In genomic region chr1:172406968-172407367, GRCh38 we compare ENCODE assay signal across 10 cellular contexts. TPM values are rescaled to one million over a fixed set of nuclear protein-coding genes. Genes with fewer than 3 reads are reported as not detected.
"Had no signal": no experiment of that assay in that cellular context is flagged by ENCODE, and none has a peak within 500 bp of the region (broad histone marks: within the 10 kb centered on the region; RNA-seq: fewer than 3 reads in every experiment).

No MANE protein-coding gene starts in this region.

- H2AFZ ChIP-seq: GM23338 had no signal

- H3K4me3 Mint-ChIP-seq: GM23338, H9 had no signal

- H3K4me3 ChIP-seq: GM23338, K562 had no signal

- H3K27ac Mint-ChIP-seq: GM23338, H9 had no signal

- ATAC-seq: GM23338, K562 had no signal

- H3K4me2 ChIP-seq: GM23338 had no signal

- FAIRE-seq: H1, H54, HTR-8/SVneo, K562 had no signal

- H3K9me3 Mint-ChIP-seq: GM23338, H9 had no signal

- DNase-seq: H9, HCEC 1CT, IMR-90, KG1 had no signal

RNA-seq across cellular contexts. Expression of gene C1orf105, which starts 13.5 kb away (rescaled TPM):
- total RNA-seq: GM23338, H1, H9, HT-29, IMR-90, K562 had no signal
- polyA plus RNA-seq: GM23338, H1, IMR-90 had no signal
